ENCODE assay signal across 1 cellular context in genomic region chr3:195522254-195523023, GRCh38.
TF ChIP-seq lines count a peak whose summit lies in the region.

No MANE protein-coding gene starts in this region.

TF ChIP-seq in GM23338, 12 proteins besides CTCF, POLR2A, EP300 and RAD21 (continued from another document):
- no peak for TF ChIP-seq POLR2AphosphoS5 (IDR thresholded peaks at IDR 0.05; ENCODE audit: low read depth)
- TF ChIP-seq STAT1 (IDR thresholded peaks at IDR 0.05; ENCODE audit: unreplicated experiment): no peak
- TF ChIP-seq ZNF114 (CRISPR knock-in tag; IDR thresholded peaks at IDR 0.05): no peak
- no peak for TF ChIP-seq CREB1 (CRISPR knock-in tag; IDR thresholded peaks at IDR 0.05; ENCODE audit: low read depth)
- no peak for TF ChIP-seq ETS1 (IDR thresholded peaks at IDR 0.05)
- TF ChIP-seq EZH2 (IDR thresholded peaks at IDR 0.05; ENCODE audit: low read depth, unreplicated experiment): no peak
- TF ChIP-seq ZNF331 (CRISPR knock-in tag; IDR thresholded peaks at IDR 0.05; ENCODE audit: low read depth): no peak
